Comparison of ENCODE assay signal across 15 cellular contexts in the genomic region with DNA sequence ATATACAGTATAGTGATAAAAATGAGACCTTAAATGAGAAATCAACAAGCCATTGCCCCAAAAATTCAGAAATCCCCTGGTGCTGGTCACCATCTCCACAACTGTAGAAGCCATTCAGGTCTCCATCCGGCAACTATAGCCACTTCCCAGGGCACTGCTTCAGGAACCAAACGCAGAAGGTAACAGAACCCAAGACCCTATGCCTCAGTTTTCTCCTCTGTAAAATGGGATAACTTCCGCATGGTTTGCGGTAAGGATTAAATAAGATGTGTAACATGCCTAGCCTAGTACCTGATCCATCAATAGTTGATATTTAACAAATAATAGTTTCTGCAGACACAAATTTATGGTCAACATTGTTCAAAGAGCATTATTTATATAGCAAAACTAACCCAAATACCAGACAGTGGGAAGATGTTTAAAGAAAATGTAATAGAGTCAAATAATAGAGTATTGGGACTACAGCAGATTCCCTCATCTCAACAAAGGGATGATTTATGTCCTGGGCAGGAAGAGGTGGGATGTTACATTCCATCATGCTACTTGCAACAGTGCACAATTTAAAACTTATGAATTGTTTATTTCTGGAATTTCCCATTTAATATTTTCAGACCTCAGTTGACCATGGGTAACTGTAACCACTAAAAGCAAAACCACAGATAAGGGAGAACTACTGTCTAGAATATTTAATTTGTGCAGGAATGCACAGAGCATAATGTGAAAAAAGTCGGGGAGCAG. TPM values are rescaled to one million over a fixed set of nuclear protein-coding genes. Genes with fewer than 3 reads are reported as not detected.
DNase-seq lines count a peak whose midpoint lies in the region; ATAC-seq and TF ChIP-seq lines count a peak whose summit lies in the region.
"Had no signal": no experiment of that assay in that cellular context is flagged by ENCODE, and none has a peak within 500 bp of the region (broad histone marks: within the 10 kb centered on the region; RNA-seq: fewer than 3 reads in every experiment).

No MANE protein-coding gene starts in this region.

- DNase-seq in COLO829 (ENCODE audit: low spot score) (peak; percentile 64), DMS 273 (lab: John Stamatoyannopoulos, UW; ENCODE audit: unreplicated experiment) (no peak), Ammon's horn (ENCODE audit: low spot score) (no peak)
- no peak for DNase-seq in central memory CD8-positive, alpha-beta T cell (ENCODE audit: low spot score in 2 of 2)
- DNase-seq: colonic mucosa, heart right ventricle, left colon, NCI-H1436, NCI-H446 treated with DMSO at 0.1 percent for 48 hours, PC-3, trophoblast cell had no signal

- H3K27me3 ChIP-seq in neutrophil: no peaks in the 10 kb centered on the region
- H3K27me3 ChIP-seq: colonic mucosa, heart right ventricle had no signal

- H3K27ac ChIP-seq in neutrophil: peak overlapping the region; percentile 86
- H3K27ac ChIP-seq: colonic mucosa had no signal

- H3K4me1 ChIP-seq in neutrophil (ENCODE audit: control insufficient read depth in 1 of 2, insufficient read depth in 1 of 2, low read depth in 1 of 2, low read length in 1 of 2): peaks cover 55 to 64% of the 10 kb centered on the region in 2 experiments
- H3K4me1 ChIP-seq: colonic mucosa had no signal

- peaks cover 6% of the 10 kb centered on the region for H3K36me3 Mint-ChIP-seq in IgD-negative memory B cell
- peaks cover 10% of the 10 kb centered on the region for H3K36me3 Mint-ChIP-seq in central memory CD8-positive, alpha-beta T cell (ENCODE audit: insufficient read depth)

- H3K4me1 Mint-ChIP-seq in IgD-negative memory B cell: peaks cover 62 to 73% (median 72%) of the 10 kb centered on the region in 3 donors
- H3K4me1 Mint-ChIP-seq in central memory CD8-positive, alpha-beta T cell: peaks cover 97% of the 10 kb centered on the region

- no peak for ATAC-seq in central memory CD8-positive, alpha-beta T cell (replicated peaks; ENCODE audit: extremely low read depth, poor library complexity, severe bottlenecking)
- no peak for ATAC-seq in HG02642 (IDR thresholded peaks at IDR 0.05; ENCODE audit: poor library complexity, unreplicated experiment)
- ATAC-seq in GM21825 (IDR thresholded peaks at IDR 0.05; ENCODE audit: unreplicated experiment): no peak
- ATAC-seq: left colon, PC-3 had no signal

- H3K27me3 Mint-ChIP-seq in IgD-negative memory B cell: no peaks in the 10 kb centered on the region
- no peaks in the 10 kb centered on the region for H3K27me3 Mint-ChIP-seq in central memory CD8-positive, alpha-beta T cell

- peak overlapping the region in 1 of 4 donors; percentile 82 for H3K4me3 Mint-ChIP-seq in IgD-negative memory B cell
- H3K4me3 Mint-ChIP-seq in central memory CD8-positive, alpha-beta T cell: peak overlapping the region; percentile 50

- H3K9me3 Mint-ChIP-seq in IgD-negative memory B cell: no peaks in the 10 kb centered on the region
- H3K9me3 Mint-ChIP-seq in central memory CD8-positive, alpha-beta T cell: no peaks in the 10 kb centered on the region

- no peak overlapping the region for H3K4me3 ChIP-seq in neutrophil (ENCODE audit: low read depth in 1 of 2, low read length in 1 of 2)
- H3K4me3 ChIP-seq: colonic mucosa, heart right ventricle had no signal

- H3K9me3 ChIP-seq in neutrophil: no peaks in the 10 kb centered on the region
- H3K9me3 ChIP-seq: colonic mucosa, heart right ventricle had no signal

- peaks cover 6% of the 10 kb centered on the region for H3K36me3 ChIP-seq in neutrophil
- H3K36me3 ChIP-seq: colonic mucosa had no signal

- peak overlapping the region in 2 of 3 donors; percentile 16 to 71 for H3K27ac Mint-ChIP-seq in IgD-negative memory B cell
- peak overlapping the region; percentile 64 for H3K27ac Mint-ChIP-seq in central memory CD8-positive, alpha-beta T cell (ENCODE audit: low read depth)

- no peak for TF ChIP-seq CTCF in neutrophil (IDR thresholded peaks at IDR 0.05)

RNA-seq across cellular contexts. Expression of gene IRF2, which starts 30.0 kb away (rescaled TPM):
- 105 TPM for polyA plus RNA-seq in IgD-negative memory B cell
